In genomic region chr6:136880748-136881460, GRCh38 we compare ENCODE assay signal across 39 cellular contexts. TPM values are rescaled to one million over a fixed set of nuclear protein-coding genes. Genes with fewer than 3 reads are reported as not detected.
"Had no signal": no experiment of that assay in that cellular context is flagged by ENCODE, and none has a peak within 500 bp of the region (broad histone marks: within the 10 kb centered on the region; RNA-seq: fewer than 3 reads in every experiment).

No MANE protein-coding gene starts in this region.

- H3K27ac Mint-ChIP-seq: activated CD4-positive, alpha-beta T cell treated with anti-CD3 and anti-CD28 coated beads, Interleukin-2, amount 10 ng/mL, durations not matched to agents 24 days and 14 days; activated CD8-positive, alpha-beta T cell treated with anti-CD3 and anti-CD28 coated beads for 36 hours; activated naive CD8-positive, alpha-beta T cell treated with anti-CD3 and anti-CD28 coated beads for 36 hours; activated T-cell treated with anti-CD3 and anti-CD28 coated beads, Interleukin-2, amount 50 U/mL, for 72 hours; activated T-helper 17 cell treated with anti-CD3 and anti-CD28 coated beads, Interleukin-2, amount 50 U/mL, for 72 hours had no signal

- FAIRE-seq: RCC 7860 had no signal

- H2AFZ ChIP-seq: PC-9 had no signal

- H3K36me3 ChIP-seq: brain microvascular endothelial cell, MG63 had no signal

- H3K27ac ChIP-seq: brain microvascular endothelial cell, PC-9, RWPE1, VCaP had no signal

- H3K4me3 ChIP-seq: MG63, PC-9 had no signal

- H3K4me1 Mint-ChIP-seq: activated CD4-positive, alpha-beta T cell treated with anti-CD3 and anti-CD28 coated beads, Interleukin-2, amount 10 ng/mL, durations not matched to agents 24 days and 14 days; activated T-helper 17 cell treated with anti-CD3 and anti-CD28 coated beads, Interleukin-2, amount 50 U/mL, for 72 hours had no signal

- H3K4me3 Mint-ChIP-seq: activated CD4-positive, alpha-beta T cell treated with anti-CD3 and anti-CD28 coated beads, Interleukin-2, amount 10 ng/mL, durations not matched to agents 24 days and 14 days; activated CD8-positive, alpha-beta T cell treated with anti-CD3 and anti-CD28 coated beads for 36 hours; activated naive CD8-positive, alpha-beta T cell treated with anti-CD3 and anti-CD28 coated beads for 36 hours; activated T-cell treated with anti-CD3 and anti-CD28 coated beads, Interleukin-2, amount 50 U/mL, for 72 hours; activated T-helper 17 cell treated with anti-CD3 and anti-CD28 coated beads, Interleukin-2, amount 50 U/mL, for 72 hours had no signal

- H3K9me3 ChIP-seq: MG63 had no signal

- H3K27me3 ChIP-seq: brain microvascular endothelial cell, MG63 had no signal

- H3K27me3 Mint-ChIP-seq: activated CD4-positive, alpha-beta T cell treated with anti-CD3 and anti-CD28 coated beads, Interleukin-2, amount 10 ng/mL, durations not matched to agents 24 days and 14 days; activated CD8-positive, alpha-beta T cell treated with anti-CD3 and anti-CD28 coated beads for 36 hours; activated naive CD8-positive, alpha-beta T cell treated with anti-CD3 and anti-CD28 coated beads for 36 hours; activated T-helper 17 cell treated with anti-CD3 and anti-CD28 coated beads, Interleukin-2, amount 50 U/mL, for 72 hours had no signal

- DNase-seq: activated CD4-positive, alpha-beta T cell treated with anti-CD3 and anti-CD28 coated beads, Interleukin-2, amount 10 ng/mL, durations not matched to agents 24 days and 14 days; activated CD4-positive, alpha-beta T cell treated with anti-CD3 and anti-CD28 coated beads, Interleukin-2, amount 50 U/mL, for 4 hours; activated CD8-positive, alpha-beta T cell treated with anti-CD3 and anti-CD28 coated beads for 36 hours; activated effector memory CD4-positive, alpha-beta T cell treated with anti-CD3 and anti-CD28 coated beads, Interleukin-2, amount 50 U/mL, for 16 hours; activated naive CD4-positive, alpha-beta T cell; activated naive CD4-positive, alpha-beta T cell treated with anti-CD3 and anti-CD28 coated beads, Interleukin-2, amount 50 U/mL, for 16 hours; activated naive CD8-positive, alpha-beta T cell treated with anti-CD3 and anti-CD28 coated beads for 36 hours; activated T-cell treated with anti-CD3 and anti-CD28 coated beads, Interleukin-2, amount 50 U/mL, for 1 hour; activated T-cell treated with anti-CD3 and anti-CD28 coated beads, Interleukin-2, amount 50 U/mL, for 72 hours; amniotic stem cell; aorta; brain microvascular endothelial cell; central memory CD4-positive, alpha-beta T cell; Kasumi-1; MG63; NCI-H1048; NCI-H1105 treated with DMSO at 0.1 percent for 48 hours; NCI-H1436; NCI-H1694; NCI-H1930; NCI-H2081 treated with DMSO at 0.1 percent for 48 hours; NCI-H226; NCI-H446 treated with DMSO at 0.1 percent for 48 hours; NCI-H524; NCI-H748 treated with DMSO at 0.1 percent for 48 hours; NK-92 treated with Interleukin-12 subunit alpha and Interleukin-12 subunit beta, amount 100 ng/mL, for 24 hours; PC-9; SIG-M5; T-helper 1 cell; T-helper 2 cell; T-helper 9 cell had no signal

- ATAC-seq: activated CD8-positive, alpha-beta T cell treated with anti-CD3 and anti-CD28 coated beads for 36 hours; activated T-cell treated with anti-CD3 and anti-CD28 coated beads, Interleukin-2, amount 50 U/mL, for 72 hours; activated T-helper 17 cell treated with anti-CD3 and anti-CD28 coated beads, Interleukin-2, amount 50 U/mL, for 72 hours; Right ventricle myocardium inferior; SK-N-SH treated with all-trans-retinoic acid at 6 μM for 48 hours had no signal

- H3K4me2 ChIP-seq: PC-9 had no signal

RNA-seq across cellular contexts. Expression of gene SLC35D3, which starts 41.2 kb away (rescaled TPM):
- total RNA-seq: activated CD4-positive, alpha-beta T cell treated with anti-CD3 and anti-CD28 coated beads, Interleukin-2, amount 10 ng/mL, durations not matched to agents 24 days and 14 days; activated CD8-positive, alpha-beta memory T cell treated with anti-CD3 and anti-CD28 coated beads for 36 hours; activated CD8-positive, alpha-beta T cell treated with anti-CD3 and anti-CD28 coated beads for 36 hours; activated naive CD8-positive, alpha-beta T cell treated with anti-CD3 and anti-CD28 coated beads for 36 hours; activated T-cell treated with anti-CD3 and anti-CD28 coated beads, Interleukin-2, amount 50 U/mL, for 72 hours; aorta; PC-9; Right ventricle myocardium inferior; SK-MEL-5 had no signal
- polyA plus RNA-seq: aorta had no signal
